Comparison of ENCODE assay signal across 10 cellular contexts in genomic region chrX:10618911-10619310, GRCh38. TPM values are rescaled to one million over a fixed set of nuclear protein-coding genes. Genes with fewer than 3 reads are reported as not detected.
A peak's percentile ranks its signal among the peaks of the same experiment; 100 is the strongest.
DNase-seq lines count a peak whose midpoint lies in the region; ATAC-seq and TF ChIP-seq lines count a peak whose summit lies in the region.
"Had no signal": no experiment of that assay in that cellular context is flagged by ENCODE, and none has a peak within 500 bp of the region (broad histone marks: within the 10 kb centered on the region; RNA-seq: fewer than 3 reads in every experiment).

No MANE protein-coding gene starts in this region.

- H3K27ac ChIP-seq in AG04450 (ENCODE audit: low read depth, low read length), result peak overlapping the region; percentile 47

- POLR2A ChIA-PET in AG04450 (lab: Yijun Ruan, JAX), result interaction anchor here (0.6 to 0.8 kb wide), 2 partner anchors 378 to 619 kb away, joined by 3 to 5 read pairs; no protein-coding TSS in a partner anchor

- TF ChIP-seq CTCF in AG04450 (IDR thresholded peaks at IDR 0.05; ENCODE audit: low read depth, low read length) (no peak), fibroblast of mammary gland (conservative IDR thresholded peaks at IDR 0.05; ENCODE audit: control insufficient read depth, insufficient read depth, low read depth, low read length) (no peak), neural crest cell (conservative IDR thresholded peaks at IDR 0.05) (no peak)

- CTCF ChIA-PET in AG04450 (lab: Charles Lee), result interaction anchor here (2.9 kb wide), 1 partner anchor 429 kb away, joined by 28 read pairs; no protein-coding TSS in a partner anchor

- peak overlapping the region; percentile 73 for H3K4me3 ChIP-seq in AG04450 (ENCODE audit: low read depth, low read length)
- H3K4me3 ChIP-seq in NT2/D1 (ENCODE audit: insufficient read length, low read depth), result peak overlapping the region; percentile 74
- peak overlapping the region; percentile 67 for H3K4me3 ChIP-seq in fibroblast of mammary gland (ENCODE audit: control insufficient read depth, low read depth, low read length)

- no peaks in the 10 kb centered on the region for H3K27me3 Mint-ChIP-seq in neural crest cell (ENCODE audit: low read depth)

- H3K4me3 Mint-ChIP-seq in neural crest cell, result peak overlapping the region; percentile 88

- H3K9me3 Mint-ChIP-seq in neural crest cell, result no peaks in the 10 kb centered on the region
- H3K9me3 Mint-ChIP-seq: central memory CD8-positive, alpha-beta T cell had no signal

- H3K4me1 Mint-ChIP-seq in neural crest cell, result peaks cover 58% of the 10 kb centered on the region
- H3K4me1 Mint-ChIP-seq: central memory CD8-positive, alpha-beta T cell had no signal

- H3K4me1 ChIP-seq in NT2/D1 (ENCODE audit: insufficient read depth, insufficient read length), result no peaks in the 10 kb centered on the region

- peak overlapping the region; percentile 78 for H3K9ac ChIP-seq in NT2/D1 (ENCODE audit: insufficient read length, low read depth)

- no peaks in the 10 kb centered on the region for H3K27me3 ChIP-seq in AG04450 (ENCODE audit: control insufficient read depth, insufficient read depth, low read length)
- peaks cover 10% of the 10 kb centered on the region for H3K27me3 ChIP-seq in NT2/D1 (ENCODE audit: insufficient read depth, insufficient read length)

- H3K9me3 ChIP-seq in AG04450 (ENCODE audit: control insufficient read depth, insufficient read depth, low read length) (no peaks in the 10 kb centered on the region), NT2/D1 (ENCODE audit: insufficient read depth, low read length) (no peaks in the 10 kb centered on the region)

- DNase-seq in AG04450 (ENCODE audit: low read depth, low spot score), result no peak
- no peak for DNase-seq in NT2/D1 (ENCODE audit: low read depth, low spot score)
- DNase-seq in fibroblast of mammary gland (ENCODE audit: low read depth), result peak; percentile 13
- DNase-seq in neural crest cell (ENCODE audit: low read depth, low spot score), result no peak
- DNase-seq in NCI-H146 treated with DMSO at 0.1 percent for 48 hours (lab: John Stamatoyannopoulos, UW; ENCODE audit: unreplicated experiment), result no peak
- DNase-seq in occipital lobe (lab: John Stamatoyannopoulos, UW), result no peak
- DNase-seq: Kasumi-1 had no signal

- no peaks in the 10 kb centered on the region for H3K36me3 ChIP-seq in NT2/D1 (ENCODE audit: insufficient read depth, insufficient read length, low read length)

- no peak overlapping the region for H3K27ac Mint-ChIP-seq in neural crest cell (ENCODE audit: unreplicated experiment)

- H3K36me3 Mint-ChIP-seq in neural crest cell (ENCODE audit: low read depth), result no peaks in the 10 kb centered on the region

- no peak for ATAC-seq in HG03378 (IDR thresholded peaks at IDR 0.05; ENCODE audit: unreplicated experiment)
- ATAC-seq in GM18519 (IDR thresholded peaks at IDR 0.05; ENCODE audit: low FRiP score, unreplicated experiment), result no peak

RNA-seq across cellular contexts. Expression of gene MID1, which starts 1.5 kb away (rescaled TPM):
- polyA plus RNA-seq in AG04450 (2011; rRNA removed), result 37.5 and 42.0 TPM in 2 replicates
- polyA minus RNA-seq in AG04450 (2011; rRNA and poly(A)+ RNA removed), result 65.2 and 80.6 TPM in 2 replicates
- total RNA-seq in neural crest cell (47.1 and 48.1 TPM in 2 replicates), occipital lobe (24.6 TPM)
